ENCODE assay signal across 9 cellular contexts in genomic region chr14:85412756-85413155, GRCh38.
"Had no signal": no experiment of that assay in that cellular context is flagged by ENCODE, and none has a peak within 500 bp of the region (broad histone marks: within the 10 kb centered on the region; RNA-seq: fewer than 3 reads in every experiment).

No MANE protein-coding gene starts in this region.

- H3K9me3 ChIP-seq: HAP-1 had no signal

- H3K36me3 ChIP-seq: HAP-1 had no signal

- H3K4me3 ChIP-seq: GM23248, HAP-1 had no signal

- H3K9ac ChIP-seq: GM23248 had no signal

- DNase-seq: GM23248, GOT3, H7, HFFc6, Kasumi-1, KG1 had no signal

- ATAC-seq: HCT116 had no signal

- H3K27ac ChIP-seq: GM23248, HL-60 had no signal

- H2AFZ ChIP-seq: GM23248 had no signal
